ENCODE assay signal across 8 cellular contexts in the genomic region with DNA sequence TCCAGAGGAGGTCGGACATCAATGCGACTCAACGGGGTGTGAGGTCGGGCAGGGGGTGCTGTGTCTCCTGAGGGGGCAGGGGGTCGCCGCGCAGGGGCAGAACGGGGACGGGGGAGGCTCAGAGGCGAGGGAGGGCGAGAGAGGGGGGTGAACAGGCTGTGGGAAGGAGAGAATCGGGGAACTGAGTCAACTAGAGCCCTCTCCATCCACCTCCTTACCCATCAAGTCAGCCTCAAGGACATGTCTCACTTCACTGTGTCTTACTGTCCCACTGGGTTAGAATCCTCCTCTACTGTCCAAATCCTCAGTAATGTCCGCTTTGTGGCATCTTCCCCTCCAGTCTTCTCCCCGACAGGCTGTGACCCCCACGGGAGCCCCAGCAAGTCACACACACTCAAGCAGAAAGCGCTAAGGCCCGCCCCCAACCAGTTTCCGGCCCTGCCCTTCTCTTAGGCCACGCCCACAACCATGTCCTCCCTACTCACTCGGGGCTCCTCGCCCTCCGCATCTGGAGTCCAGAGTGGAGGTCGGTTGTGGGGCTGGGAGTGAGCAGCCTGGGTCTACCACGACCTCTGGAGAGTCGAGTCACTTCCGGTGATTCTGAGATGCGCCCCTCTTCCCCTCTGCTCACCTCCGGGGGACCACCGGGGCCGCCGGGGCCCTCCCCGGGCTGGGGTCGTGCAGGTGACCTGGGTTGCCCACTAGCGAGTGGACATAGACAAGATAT. TPM values are rescaled to one million over a fixed set of nuclear protein-coding genes. Genes with fewer than 3 reads are reported as not detected.
DNase-seq lines count a peak whose midpoint lies in the region; ATAC-seq, FAIRE-seq and TF ChIP-seq lines count a peak whose summit lies in the region.

No MANE protein-coding gene starts in this region.

- H3K4me3 ChIP-seq in thyroid gland (replicated peaks in 1 of 3) = no peak overlapping the region
- no peak overlapping the region for H3K4me3 ChIP-seq in mammary epithelial cell (replicated peaks in 1 of 3; ENCODE audit: insufficient read depth in 1 of 3, low read depth in 2 of 3, low read length in 3 of 3)

- H3K4me1 Mint-ChIP-seq in T-helper 17 cell = peaks cover 8% of the 10 kb centered on the region
- H3K4me1 Mint-ChIP-seq in activated naive CD8-positive, alpha-beta T cell treated with anti-CD3 and anti-CD28 coated beads, Interleukin-2, amount 50 U/mL, for 24 hours = peaks cover 3% of the 10 kb centered on the region

- H3K27me3 Mint-ChIP-seq in T-helper 17 cell = no peaks in the 10 kb centered on the region
- no peaks in the 10 kb centered on the region for H3K27me3 Mint-ChIP-seq in activated naive CD8-positive, alpha-beta T cell treated with anti-CD3 and anti-CD28 coated beads, Interleukin-2, amount 50 U/mL, for 24 hours

- dilution Hi-C loops in mammary epithelial cell (cut with HindIII; ENCODE audit: low sequenced_read_pairs) = no loop called here

- FAIRE-seq in frontal cortex (lab: Jason Lieb, UNC) = no peak

- H3K9me3 ChIP-seq in T-helper 17 cell (ENCODE audit: control insufficient read depth, low read length, poor library complexity, severe bottlenecking) (no peaks in the 10 kb centered on the region), thyroid gland (no peaks in the 10 kb centered on the region), mammary epithelial cell (replicated peaks; ENCODE audit: insufficient read depth, low read length) (no peaks in the 10 kb centered on the region)

- H3K36me3 ChIP-seq in thyroid gland = no peaks in the 10 kb centered on the region
- H3K36me3 ChIP-seq in mammary epithelial cell (ENCODE audit: insufficient read depth, low read length) = peaks cover 2% of the 10 kb centered on the region

- TF ChIP-seq POLR2A in thyroid gland (IDR thresholded peaks at IDR 0.05) = no peak

- intact Hi-C loops in thyroid gland (cut with DNase I) (no loop called here), mammary epithelial cell (cut with micrococcal nuclease) (no loop called here)

- no TSS peak for BruUV-seq in mammary epithelial cell (replicated peaks; lab: Mats Ljungman, UMichigan)

- in situ Hi-C loops in mammary epithelial cell (cut with MboI; ENCODE audit: low sequenced_read_pairs in 2 of 2) = no loop called here

- DNase-seq in GM19238 (ENCODE audit: insufficient read length, low spot score) (peak; percentile 71), T-helper 17 cell (peak in 2 of 3 donors; percentile 66 to 68), frontal cortex (ENCODE audit: low spot score in 2 of 2) (no peak), thyroid gland (no peak), mammary epithelial cell (no peak), superior temporal gyrus (ENCODE audit: extremely low spot score) (no peak)
- peak; percentile 83 for DNase-seq in activated naive CD8-positive, alpha-beta T cell treated with anti-CD3 and anti-CD28 coated beads, Interleukin-2, amount 50 U/mL, for 24 hours
- peak; percentile 90 for DNase-seq in stimulated activated CD4-positive, alpha-beta T cell treated with anti-CD3 and anti-CD28 coated beads, Interleukin-15, amount 100 ng/mL, for 24 hours

- no peak overlapping the region for H2AFZ ChIP-seq in mammary epithelial cell (ENCODE audit: low read depth, low read length)

- no peak overlapping the region for H3K4me2 ChIP-seq in mammary epithelial cell (ENCODE audit: insufficient read depth, low read depth, low read length)

- H3K36me3 Mint-ChIP-seq in T-helper 17 cell (ENCODE audit: low read depth) = no peaks in the 10 kb centered on the region
- H3K36me3 Mint-ChIP-seq in activated naive CD8-positive, alpha-beta T cell treated with anti-CD3 and anti-CD28 coated beads, Interleukin-2, amount 50 U/mL, for 24 hours (ENCODE audit: low read depth) = no peaks in the 10 kb centered on the region

- H3K4me1 ChIP-seq in thyroid gland (peaks cover 0 to 4% of the 10 kb centered on the region in 2 donors), mammary epithelial cell (ENCODE audit: insufficient read depth, low read length) (no peaks in the 10 kb centered on the region)

- H3K27me3 ChIP-seq in thyroid gland = no peaks in the 10 kb centered on the region
- H3K27me3 ChIP-seq in mammary epithelial cell (ENCODE audit: insufficient read depth, low read length) = no peaks in the 10 kb centered on the region

- no peak overlapping the region for H3K27ac Mint-ChIP-seq in T-helper 17 cell
- peak overlapping the region; percentile 79 for H3K27ac Mint-ChIP-seq in activated naive CD8-positive, alpha-beta T cell treated with anti-CD3 and anti-CD28 coated beads, Interleukin-2, amount 50 U/mL, for 24 hours

- H4K20me1 ChIP-seq in mammary epithelial cell (ENCODE audit: insufficient read depth, low read length) = no peaks in the 10 kb centered on the region

- H3K4me3 Mint-ChIP-seq in T-helper 17 cell = peak overlapping the region; percentile 92
- H3K4me3 Mint-ChIP-seq in activated naive CD8-positive, alpha-beta T cell treated with anti-CD3 and anti-CD28 coated beads, Interleukin-2, amount 50 U/mL, for 24 hours = peak overlapping the region; percentile 83

- no peaks in the 10 kb centered on the region for H3K79me2 ChIP-seq in mammary epithelial cell (ENCODE audit: insufficient read depth, low read length)

- no peaks in the 10 kb centered on the region for H3K9me3 Mint-ChIP-seq in activated naive CD8-positive, alpha-beta T cell treated with anti-CD3 and anti-CD28 coated beads, Interleukin-2, amount 50 U/mL, for 24 hours

- CTCF ChIA-PET in mammary epithelial cell (lab: Charles Lee; ENCODE audit: low non-redundant PET) = no interaction called here

- TF ChIP-seq CTCF in thyroid gland (IDR thresholded peaks at IDR 0.05) (no peak), mammary epithelial cell (conservative IDR thresholded peaks at IDR 0.05 in 1 of 2, IDR thresholded peaks at IDR 0.05 in 1 of 2; ENCODE audit: extremely low read depth in 1 of 2, insufficient read depth in 1 of 2, low read depth in 1 of 2, low read length in 2 of 2) (no peak)

- WGBS in thyroid gland, 2 donors = 59 to 62% methylated on average over 29 to 32 of the region's 34 CpGs
- 68% methylated on average over 11 of the region's 34 CpGs for WGBS in mammary epithelial cell (ENCODE audit: low coverage, missing lambda C conversion rate)

- no peak overlapping the region for H3K9ac ChIP-seq in mammary epithelial cell (ENCODE audit: insufficient read depth, low read length)

- H3K27ac ChIP-seq in thyroid gland (no peak overlapping the region), mammary epithelial cell (ENCODE audit: insufficient read depth, low read depth, low read length) (no peak overlapping the region)

- peak; percentile 79 for ATAC-seq in T-helper 17 cell
- ATAC-seq in activated naive CD8-positive, alpha-beta T cell treated with anti-CD3 and anti-CD28 coated beads, Interleukin-2, amount 50 U/mL, for 24 hours = peak; percentile 84

RNA-seq across cellular contexts. Expression of a gene that starts 9.3 kb away (rescaled TPM):
- total RNA-seq in T-helper 17 cell = 1 to 10 TPM in 1 of 2 donors, under 1 TPM in 1; 0.42 to 3.0 TPM
- total RNA-seq in frontal cortex = 1.6 TPM
- total RNA-seq in thyroid gland = 10 to 100 TPM; 15.2 to 21.8 (median 19.0) TPM
- total RNA-seq in mammary epithelial cell = 10 to 100 TPM; 10.0 to 12.7 TPM
- 4.9 TPM for polyA plus RNA-seq in mammary epithelial cell
- polyA minus RNA-seq in mammary epithelial cell = 7.6 TPM

RNA-seq across cellular contexts. Expression of a gene that starts 13.1 kb away (rescaled TPM):
- total RNA-seq in T-helper 17 cell (1,000 to 10,000 TPM in 1 of 2 donors, 100 to 1,000 TPM in 1; 954 to 1,165 TPM), frontal cortex (23.6 TPM), thyroid gland (10 to 100 TPM; 18.7 to 31.7 (median 24.2) TPM), mammary epithelial cell (100 to 1,000 TPM in 1 of 2 donors, 10 to 100 TPM in 1; 28.8 to 200 TPM)
- 22.9 TPM for polyA plus RNA-seq in mammary epithelial cell
- polyA minus RNA-seq in mammary epithelial cell = 25.8 TPM

RNA-seq across cellular contexts. Expression of a gene that starts 22.9 kb away (rescaled TPM):
- total RNA-seq in T-helper 17 cell (under 1 TPM in 1 of 2 donors, not detected in 1; 0.44 TPM), frontal cortex (1.2 TPM), thyroid gland (10 to 100 TPM; 11.9 to 46.8 (median 22.2) TPM), mammary epithelial cell (1 to 10 TPM in 1 of 2 donors, not detected in 1; 3.0 TPM)
- 0.29 TPM for polyA plus RNA-seq in mammary epithelial cell
- not detected for polyA minus RNA-seq in mammary epithelial cell

RNA-seq across cellular contexts. Expression of a gene that starts 39.4 kb away (rescaled TPM):
- not detected for total RNA-seq in T-helper 17 cell
- under 0.01 TPM for total RNA-seq in frontal cortex
- total RNA-seq in thyroid gland = under 1 TPM in 1 of 4 donors, not detected in 3; 0.27 TPM
- total RNA-seq in mammary epithelial cell = under 1 TPM in 1 of 2 donors, not detected in 1; 0.17 TPM
- not detected for polyA plus RNA-seq in mammary epithelial cell
- not detected for polyA minus RNA-seq in mammary epithelial cell

RNA-seq across cellular contexts. Expression of a gene that starts 41.0 kb away (rescaled TPM):
- total RNA-seq in T-helper 17 cell (100 to 1,000 TPM; 118 to 135 TPM), frontal cortex (39.5 TPM), thyroid gland (100 to 1,000 TPM; 267 to 424 (median 371) TPM), mammary epithelial cell (100 to 1,000 TPM; 132 to 133 TPM)
- 73.7 TPM for polyA plus RNA-seq in mammary epithelial cell
- 61.7 TPM for polyA minus RNA-seq in mammary epithelial cell

Comparison
In these comparisons a context has a peak if more than half of its experiments do, and no peak if none do; other contexts are left out.
1. DNase-seq: peak in GM19238 (single experiment), T-helper 17 cell (2 of 3), activated naive CD8-positive, alpha-beta T cell treated with anti-CD3 and anti-CD28 coated beads, Interleukin-2, amount 50 U/mL, for 24 hours (single experiment) and stimulated activated CD4-positive, alpha-beta T cell treated with anti-CD3 and anti-CD28 coated beads, Interleukin-15, amount 100 ng/mL, for 24 hours (single experiment); none in frontal cortex (0 of 2), thyroid gland (0 of 2), mammary epithelial cell (single experiment) and superior temporal gyrus (single experiment).
2. RNA of a gene that starts 13.1 kb away (total RNA-seq): 954 to 1,165 TPM in T-helper 17 cell; 28.8 to 200 TPM in mammary epithelial cell, 18.7 to 31.7 TPM in thyroid gland and 23.6 TPM in frontal cortex (single experiment); every median in the first group is over 4 times any median in the second.